Comparison of ENCODE assay signal across 8 cellular contexts in genomic region chr13:77696863-77697207, GRCh38. TPM values are rescaled to one million over a fixed set of nuclear protein-coding genes. Genes with fewer than 3 reads are reported as not detected.
A peak's percentile ranks its signal among the peaks of the same experiment; 100 is the strongest.
DNase-seq lines count a peak whose midpoint lies in the region; ATAC-seq and TF ChIP-seq lines count a peak whose summit lies in the region.

No MANE protein-coding gene starts in this region.

- H3K79me2 ChIP-seq in PC-3 (ENCODE audit: low read length): peaks cover 13% of the 10 kb centered on the region

- no peak for TF ChIP-seq EP300 in sigmoid colon (IDR thresholded peaks at IDR 0.05)

- peak overlapping the region; percentile 61 for H3K9ac ChIP-seq in ES-I3 (ENCODE audit: low read depth, low read length)
- no peak overlapping the region for H3K9ac ChIP-seq in PC-3 (ENCODE audit: low read length)

- peaks cover 9% of the 10 kb centered on the region; the same call in 1 of the 2 replicates for H3K4me1 ChIP-seq in ES-I3 (ENCODE audit: insufficient read depth, low read length)
- peaks cover 20% of the 10 kb centered on the region for H3K4me1 ChIP-seq in PC-3 (ENCODE audit: insufficient read depth, low read length)
- H3K4me1 ChIP-seq in left ventricle myocardium inferior: peaks cover 38% of the 10 kb centered on the region
- peaks cover 0 to 20% (median 12%) of the 10 kb centered on the region in 4 donors for H3K4me1 ChIP-seq in sigmoid colon

- POLR2A ChIA-PET in PC-3 (lab: Charles Lee; ENCODE audit: unreplicated experiment): no interaction called here

- no peak for TF ChIP-seq POLR2A in sigmoid colon (IDR thresholded peaks at IDR 0.05)

- CTCF ChIA-PET in PC-3 (lab: Charles Lee): no interaction called here

- H3K4me2 ChIP-seq in PC-3 (ENCODE audit: low read length): peak overlapping the region; percentile 91

- 28 to 48% methylated on average over 3 of the region's 3 CpGs for WGBS in sigmoid colon, 2 donors

- H3K27me3 ChIP-seq in PC-3 (ENCODE audit: low read length) (peaks cover 30% of the 10 kb centered on the region), left ventricle myocardium inferior (ENCODE audit: low read depth) (peaks cover 8% of the 10 kb centered on the region), sigmoid colon (no peaks in the 10 kb centered on the region)

- no peaks in the 10 kb centered on the region for H3K9me2 ChIP-seq in PC-3 (replicated peaks; ENCODE audit: low read length)

- no peak for DNase-seq in PC-3
- DNase-seq in left ventricle myocardium inferior: no peak
- no peak for DNase-seq in sigmoid colon
- no peak for DNase-seq in NOMO-1 (lab: John Stamatoyannopoulos, UW; ENCODE audit: unreplicated experiment in 2 of 2)
- DNase-seq in KBM-7: no peak

- H3K36me3 ChIP-seq in ES-I3 (ENCODE audit: insufficient read depth, low read length): no peaks in the 10 kb centered on the region
- H3K36me3 ChIP-seq in PC-3 (ENCODE audit: low read depth, low read length): no peaks in the 10 kb centered on the region
- H3K36me3 ChIP-seq in left ventricle myocardium inferior: no peaks in the 10 kb centered on the region
- no peaks in the 10 kb centered on the region for H3K36me3 ChIP-seq in sigmoid colon

- intact Hi-C loops in PC-3 (cut with micrococcal nuclease): loop anchor here (5.0 kb wide), 1 partner anchor 105 kb away; no protein-coding TSS in a partner anchor
- intact Hi-C loops in left ventricle myocardium inferior (cut with micrococcal nuclease): no loop called here
- intact Hi-C loops in sigmoid colon (cut with DNase I): loop anchor here (2.0 to 10.0 kb wide), 3 partner anchors 55 to 1052 kb away; no protein-coding TSS in a partner anchor

- TF ChIP-seq CTCF in PC-3 (conservative IDR thresholded peaks at IDR 0.05; ENCODE audit: low read depth, low read length): no peak
- no peak for TF ChIP-seq CTCF in left ventricle myocardium inferior (IDR thresholded peaks at IDR 0.05; ENCODE audit: borderline replicate concordance)
- no peak for TF ChIP-seq CTCF in sigmoid colon (IDR thresholded peaks at IDR 0.05)

- in situ Hi-C loops in KBM-7 (cut with MboI; ENCODE audit: low pct_unique_long_range_greater_than_20kb, low sequenced_read_pairs): no loop called here

- H3K4me3 ChIP-seq in PC-3 (ENCODE audit: low read length): peak overlapping the region; percentile 67
- peak overlapping the region; percentile 80 for H3K4me3 ChIP-seq in left ventricle myocardium inferior
- H3K4me3 ChIP-seq in sigmoid colon: peak overlapping the region; percentile 45 to 94 (median 82)

- H3F3A ChIP-seq in PC-3 (ENCODE audit: low read length, unreplicated experiment): no peaks in the 10 kb centered on the region

- H2AFZ ChIP-seq in PC-3 (ENCODE audit: low read length): peak overlapping the region; percentile 84

- H3K9me3 ChIP-seq in ES-I3 (ENCODE audit: control insufficient read depth, insufficient read depth, low read length) (no peaks in the 10 kb centered on the region), PC-3 (ENCODE audit: low read length) (no peaks in the 10 kb centered on the region), left ventricle myocardium inferior (replicated peaks) (no peaks in the 10 kb centered on the region), sigmoid colon (no peaks in the 10 kb centered on the region)

- ATAC-seq in GM21619 (IDR thresholded peaks at IDR 0.05; ENCODE audit: unreplicated experiment): peak; percentile 1
- ATAC-seq in PC-3: no peak; the same call in 1 of the 2 replicates
- ATAC-seq in HG02678 (IDR thresholded peaks at IDR 0.05; ENCODE audit: unreplicated experiment): no peak

- H4K20me1 ChIP-seq in PC-3 (ENCODE audit: low read length): no peaks in the 10 kb centered on the region

- H3K27ac ChIP-seq in PC-3 (ENCODE audit: low read length) (no peak overlapping the region), left ventricle myocardium inferior (replicated peaks) (peak overlapping the region; percentile 59), sigmoid colon (peak overlapping the region; percentile 68 to 74 (median 74))

- no TSS peak for BruUV-seq in PC-3 (replicated peaks; lab: Mats Ljungman, UMichigan)

RNA-seq across cellular contexts. Expression of gene SLAIN1, which starts 0.7 kb away (rescaled TPM):
- total RNA-seq in PC-3 (2014; rRNA removed): 5.0 and 12.7 TPM in 2 replicates
- 8.0 TPM for total RNA-seq in left ventricle myocardium inferior
- total RNA-seq in sigmoid colon: 10 to 100 TPM in 3 of 4 donors, 1 to 10 TPM in 1; 6.5 to 19.3 (median 13.0) TPM
- polyA plus RNA-seq in sigmoid colon: 1 to 10 TPM in 2 of 3 donors, under 1 TPM in 1; 0.69 to 4.9 (median 2.4) TPM
